In genomic region chr5:54370982-54371381, GRCh38 we compare ENCODE assay signal across 22 cellular contexts.
DNase-seq lines count a peak whose midpoint lies in the region; ATAC-seq, FAIRE-seq and TF ChIP-seq lines count a peak whose summit lies in the region.
"Had no signal": no experiment of that assay in that cellular context is flagged by ENCODE, and none has a peak within 500 bp of the region (broad histone marks: within the 10 kb centered on the region; RNA-seq: fewer than 3 reads in every experiment).

No MANE protein-coding gene starts in this region.

- H3K27ac ChIP-seq in K562 (ENCODE audit: extremely low read depth, low read depth, low read length) (no peak overlapping the region), pancreas (no peak overlapping the region)
- H3K27ac ChIP-seq: A549; BLaER1 treated with 17β-estradiol and CSF1 and Interleukin-3, amounts not matched to agents 10 nM and 100 nM; C4-2B had no signal

- CTCF ChIA-PET in K562 (lab: Yijun Ruan, JAX; ENCODE audit: low intra/inter-chr PET ratio): no interaction called here

- FAIRE-seq in A204.1 (lab: Jason Lieb, UNC): peak; percentile 25
- FAIRE-seq in K562 (lab: Jason Lieb, UNC): no peak
- FAIRE-seq in islet of Langerhans (lab: Jason Lieb, UNC): peak; percentile 60
- peak; percentile 56 for FAIRE-seq in pancreas (lab: Jason Lieb, UNC)
- FAIRE-seq: A549, D721Med, G401.6, GM12891, GM19239 had no signal

- H3K4me3 ChIP-seq in K562 (no peak overlapping the region), pancreas (no peak overlapping the region)
- H3K4me3 ChIP-seq: A549; BLaER1 treated with 17β-estradiol and CSF1 and Interleukin-3, amounts not matched to agents 10 nM and 100 nM had no signal

- no TSS peak for BruUV-seq in K562 (replicated peaks; lab: Mats Ljungman, UMichigan)

- H3K4me1 ChIP-seq in K562 (replicated peaks in 1 of 2; ENCODE audit: control insufficient read depth in 2 of 2, insufficient read depth in 2 of 2, low read length in 2 of 2) (peaks cover 0 to 4% of the 10 kb centered on the region in 2 experiments; a peak in 1 of 5 replicates), pancreas (no peaks in the 10 kb centered on the region)
- H3K4me1 ChIP-seq: A549; BLaER1 treated with 17β-estradiol and CSF1 and Interleukin-3, amounts not matched to agents 10 nM and 100 nM; Caco-2 had no signal

- no peaks in the 10 kb centered on the region for H3K9me1 ChIP-seq in K562 (ENCODE audit: control insufficient read depth, insufficient read depth, low read length)

- H2AFZ ChIP-seq in K562 (ENCODE audit: low read depth, low read length): no peak overlapping the region

- ATAC-seq in K562: no peak
- no peak for ATAC-seq in pancreas
- ATAC-seq: A549; CD8-positive, alpha-beta T cell had no signal

- no peaks in the 10 kb centered on the region for H4K20me1 ChIP-seq in K562 (replicated peaks; ENCODE audit: control insufficient read depth, insufficient read depth, low read length)
- H4K20me1 ChIP-seq: BLaER1 treated with 17β-estradiol and CSF1 and Interleukin-3, amounts not matched to agents 10 nM and 100 nM had no signal

- POLR2A ChIA-PET in K562 (lab: Yijun Ruan, JAX): no interaction called here

- in situ Hi-C loops in K562 (cut with MboI): no loop called here

- H3K36me3 ChIP-seq in K562 (ENCODE audit: control insufficient read depth, insufficient read depth, low read length) (peaks cover 1% of the 10 kb centered on the region; the same call in 2 of the 3 replicates), pancreas (no peaks in the 10 kb centered on the region)
- H3K36me3 ChIP-seq: BLaER1 treated with 17β-estradiol and CSF1 and Interleukin-3, amounts not matched to agents 10 nM and 100 nM had no signal

- H3K9ac ChIP-seq in K562 (ENCODE audit: insufficient read depth in 1 of 2, low read depth in 2 of 2, low read length in 2 of 2): no peak overlapping the region
- H3K9ac ChIP-seq: BLaER1 treated with 17β-estradiol and CSF1 and Interleukin-3, amounts not matched to agents 10 nM and 100 nM had no signal

- no peak overlapping the region for H3K4me2 ChIP-seq in K562 (ENCODE audit: insufficient read depth, low read length)
- H3K4me2 ChIP-seq: A549; BLaER1 treated with 17β-estradiol and CSF1 and Interleukin-3, amounts not matched to agents 10 nM and 100 nM had no signal

- DNase-seq in K562 (ENCODE audit: extremely low read depth in 1 of 4, low spot score in 3 of 4) (no peak), pancreas (no peak), NCI-H2029 treated with DMSO at 0.1 percent for 48 hours (lab: John Stamatoyannopoulos, UW) (no peak), NCI-H69 (lab: John Stamatoyannopoulos, UW) (no peak)
- no peak for DNase-seq in activated CD4-positive, alpha-beta T cell treated with anti-CD3 and anti-CD28 coated beads, Interleukin-2, amount 50 U/mL, for 48 hours
- DNase-seq: 8988T; AML-193; Caco-2; Calu3; CD4-positive, alpha-beta T cell; CD8-positive, alpha-beta T cell; DMS79 treated with DMSO at 0.1 percent for 48 hours; GF-D8 had no signal

- no peak for TF ChIP-seq EP300 in K562 (IDR thresholded peaks at IDR 0.05; ENCODE audit: low read length)

- TF ChIP-seq RAD21 in K562 (CRISPR knock-in tag; conservative IDR thresholded peaks at IDR 0.05 in 1 of 2, IDR thresholded peaks at IDR 0.05 in 1 of 2): no peak

- TF ChIP-seq CTCF in K562 (IDR thresholded peaks at IDR 0.05 in 2 of 3, conservative IDR thresholded peaks at IDR 0.05 in 1 of 3; ENCODE audit: insufficient read depth in 2 of 3, low read depth in 1 of 3, low read length in 3 of 3): no peak
- no peak for TF ChIP-seq CTCF in pancreas (IDR thresholded peaks at IDR 0.05)

- H3K9me3 ChIP-seq in K562 (replicated peaks; ENCODE audit: control insufficient read depth, insufficient read depth, low read depth, low read length): peaks cover 3% of the 10 kb centered on the region; the same call in 1 of the 2 replicates
- no peaks in the 10 kb centered on the region for H3K9me3 ChIP-seq in pancreas
- H3K9me3 ChIP-seq: A549 had no signal

- H3K79me2 ChIP-seq in K562 (ENCODE audit: control insufficient read depth, insufficient read depth, low read length): peaks cover 64% of the 10 kb centered on the region

- no peak for TF ChIP-seq POLR2A in K562 (conservative IDR thresholded peaks at IDR 0.05)

- intact Hi-C loops in K562 (cut with micrococcal nuclease) (no loop called here), pancreas (cut with DNase I) (no loop called here)

- H3K27me3 ChIP-seq in K562 (ENCODE audit: control insufficient read depth in 2 of 2, insufficient read depth in 2 of 2, low read length in 2 of 2): no peaks in the 10 kb centered on the region
- H3K27me3 ChIP-seq in pancreas: no peaks in the 10 kb centered on the region
- H3K27me3 ChIP-seq: BLaER1 treated with 17β-estradiol and CSF1 and Interleukin-3, amounts not matched to agents 10 nM and 100 nM had no signal

TF ChIP-seq in K562, 482 proteins besides CTCF, POLR2A, EP300 and RAD21:
- TF ChIP-seq C11orf30 (IDR thresholded peaks at IDR 0.05; ENCODE audit: low read depth): peak; percentile 50; the same call in 1 of the 2 replicates
- TF ChIP-seq NR0B1 (IDR thresholded peaks at IDR 0.05; ENCODE audit: partially characterized antibody): no peak
- TF ChIP-seq ZNF583 (CRISPR knock-in tag; IDR thresholded peaks at IDR 0.05): no peak
- no peak for TF ChIP-seq ZNF398 (CRISPR knock-in tag; IDR thresholded peaks at IDR 0.05)
- TF ChIP-seq ZNF316 (IDR thresholded peaks at IDR 0.05): peak; percentile 78
- no peak for TF ChIP-seq U2AF2 (optimal IDR thresholded peaks at IDR 0.05; ENCODE audit: low read depth, low read length)
- no peak for TF ChIP-seq AFF1 (IDR thresholded peaks at IDR 0.05; ENCODE audit: low read depth in 1 of 2, partially characterized antibody in 2 of 2)
